In genomic region chr17:82647593-82648164, GRCh38 we compare ENCODE assay signal across 8 cellular contexts. TPM values are rescaled to one million over a fixed set of nuclear protein-coding genes. Genes with fewer than 3 reads are reported as not detected.
DNase-seq lines count a peak whose midpoint lies in the region; ATAC-seq and TF ChIP-seq lines count a peak whose summit lies in the region.

No MANE protein-coding gene starts in this region.

- peaks cover 46% of the 10 kb centered on the region for H3K79me2 ChIP-seq in neural cell (replicated peaks; ENCODE audit: insufficient read depth, low read length)

- H3K27ac ChIP-seq in CD4-positive, alpha-beta T cell (ENCODE audit: low read depth, low read length), result peak overlapping the region; percentile 80
- H3K27ac ChIP-seq in HUES64 (ENCODE audit: low read depth, low read length) (peak overlapping the region; percentile 99), epithelial cell of prostate (peak overlapping the region; percentile 96), neural cell (ENCODE audit: low read length) (peak overlapping the region; percentile 79), thoracic aorta (peak overlapping the region; percentile 89 to 90)

- H3K9ac ChIP-seq in HUES64 (ENCODE audit: low read depth, low read length) (peak overlapping the region; percentile 89), neural cell (ENCODE audit: low read length) (peak overlapping the region; percentile 88)

- peak overlapping the region; percentile 93 for H3K4me2 ChIP-seq in neural cell (ENCODE audit: low read length)

- peak overlapping the region; percentile 87 for H3K4me3 Mint-ChIP-seq in CD4-positive, alpha-beta T cell
- peak overlapping the region; percentile 77 for H3K4me3 Mint-ChIP-seq in activated CD8-positive, alpha-beta memory T cell treated with anti-CD3 and anti-CD28 coated beads, Interleukin-2, amount 10 ng/mL, durations not matched to agents 7 days and 5 days

- no peak for TF ChIP-seq RAD21 in neural cell (conservative IDR thresholded peaks at IDR 0.05)

- peaks cover 32% of the 10 kb centered on the region for H3K4me1 Mint-ChIP-seq in CD4-positive, alpha-beta T cell (ENCODE audit: low read depth)
- H3K4me1 Mint-ChIP-seq in activated CD8-positive, alpha-beta memory T cell treated with anti-CD3 and anti-CD28 coated beads, Interleukin-2, amount 10 ng/mL, durations not matched to agents 7 days and 5 days, result peaks cover 16% of the 10 kb centered on the region

- H4K20me1 ChIP-seq in neural cell (ENCODE audit: insufficient read depth), result peaks cover 4% of the 10 kb centered on the region

- H3K9me3 Mint-ChIP-seq in CD4-positive, alpha-beta T cell, result no peaks in the 10 kb centered on the region
- H3K9me3 Mint-ChIP-seq in activated CD8-positive, alpha-beta memory T cell treated with anti-CD3 and anti-CD28 coated beads, Interleukin-2, amount 10 ng/mL, durations not matched to agents 7 days and 5 days (ENCODE audit: low read depth), result no peaks in the 10 kb centered on the region

- H3F3A ChIP-seq in neural cell (ENCODE audit: insufficient read depth, low read length, poor library complexity, severe bottlenecking), result no peaks in the 10 kb centered on the region

- no peaks in the 10 kb centered on the region for H3K9me2 ChIP-seq in neural cell (ENCODE audit: insufficient read depth, low read length)

- CTCF ChIA-PET in CD4-positive, alpha-beta T cell (lab: Charles Lee), result interaction anchor here (0.7 to 1.4 kb wide), 2 partner anchors 105 to 617 kb away, joined by 3 to 4 read pairs; no protein-coding TSS in a partner anchor
- CTCF ChIA-PET in activated CD8-positive, alpha-beta memory T cell treated with anti-CD3 and anti-CD28 coated beads, Interleukin-2, amount 10 ng/mL, durations not matched to agents 7 days and 5 days (lab: Charles Lee), result interaction anchor here (0.9 to 1.3 kb wide), 4 partner anchors 10 to 310 kb away, joined by 3 read pairs; no protein-coding TSS in a partner anchor

- H3K27me3 ChIP-seq in CD4-positive, alpha-beta T cell (ENCODE audit: control insufficient read depth, insufficient read depth, low read length), result no peaks in the 10 kb centered on the region
- H3K27me3 ChIP-seq in HUES64 (ENCODE audit: insufficient read depth, low read length) (peaks cover 4% of the 10 kb centered on the region; the same call in 1 of the 2 replicates), neural cell (ENCODE audit: insufficient read depth, low read depth, low read length) (no peaks in the 10 kb centered on the region), thoracic aorta (replicated peaks; ENCODE audit: insufficient read depth) (no peaks in the 10 kb centered on the region)

- H3K4me1 ChIP-seq in HUES64 (ENCODE audit: insufficient read depth, low read length) (peaks cover 4% of the 10 kb centered on the region; the same call in 1 of the 2 replicates), thoracic aorta (ENCODE audit: control insufficient read depth in 1 of 2, low read depth in 2 of 2) (peaks cover 12 to 26% of the 10 kb centered on the region in 2 donors)

- H3K4me3 ChIP-seq in HUES64 (ENCODE audit: low read length) (peak overlapping the region; percentile 93), neural cell (ENCODE audit: low read length) (peak overlapping the region; percentile 97), thoracic aorta (peak overlapping the region; percentile 96)

- H3K9me3 ChIP-seq in CD4-positive, alpha-beta T cell (ENCODE audit: control insufficient read depth, low read length), result no peaks in the 10 kb centered on the region
- H3K9me3 ChIP-seq in HUES64 (ENCODE audit: insufficient read depth, low read depth, low read length) (no peaks in the 10 kb centered on the region), neural cell (ENCODE audit: low read length) (no peaks in the 10 kb centered on the region), thoracic aorta (no peaks in the 10 kb centered on the region)

- TF ChIP-seq EP300 in neural cell (conservative IDR thresholded peaks at IDR 0.05; ENCODE audit: poor library complexity, severe bottlenecking), result no peak

- ATAC-seq in CD4-positive, alpha-beta T cell (ENCODE audit: poor library complexity), result peak; percentile 25
- peak; percentile 20 for ATAC-seq in GM21423 (IDR thresholded peaks at IDR 0.05; ENCODE audit: unreplicated experiment)
- peak; percentile 35 for ATAC-seq in activated CD8-positive, alpha-beta memory T cell treated with anti-CD3 and anti-CD28 coated beads, Interleukin-2, amount 10 ng/mL, durations not matched to agents 7 days and 5 days
- ATAC-seq in thoracic aorta (ENCODE audit: insufficient number of reproducible peaks, low FRiP score, low read depth), result peak; percentile 5

- peak overlapping the region; percentile 69 for H3K27ac Mint-ChIP-seq in CD4-positive, alpha-beta T cell
- H3K27ac Mint-ChIP-seq in activated CD8-positive, alpha-beta memory T cell treated with anti-CD3 and anti-CD28 coated beads, Interleukin-2, amount 10 ng/mL, durations not matched to agents 7 days and 5 days, result peak overlapping the region; percentile 76

- H3K27me3 Mint-ChIP-seq in CD4-positive, alpha-beta T cell, result no peaks in the 10 kb centered on the region
- peaks cover 2% of the 10 kb centered on the region for H3K27me3 Mint-ChIP-seq in activated CD8-positive, alpha-beta memory T cell treated with anti-CD3 and anti-CD28 coated beads, Interleukin-2, amount 10 ng/mL, durations not matched to agents 7 days and 5 days

- H2AFZ ChIP-seq in neural cell (ENCODE audit: low read depth, low read length), result peak overlapping the region; percentile 60

- H3K36me3 ChIP-seq in HUES64 (ENCODE audit: insufficient read depth, low read length) (peaks cover 18% of the 10 kb centered on the region), neural cell (ENCODE audit: insufficient read depth, low read length) (no peaks in the 10 kb centered on the region), thoracic aorta (peaks cover 14% of the 10 kb centered on the region)

- no peak for TF ChIP-seq CTCF in CD4-positive, alpha-beta T cell (IDR thresholded peaks at IDR 0.05)
- TF ChIP-seq CTCF in neural cell (IDR thresholded peaks at IDR 0.05; ENCODE audit: poor library complexity, severe bottlenecking) (peak; percentile 43), thoracic aorta (IDR thresholded peaks at IDR 0.05) (no peak)

- WGBS in HUES64, result under 1% methylated on average over 54 of the region's 54 CpGs

- POLR2A ChIA-PET in CD4-positive, alpha-beta T cell (lab: Charles Lee), result no interaction called here

- H3K36me3 Mint-ChIP-seq in CD4-positive, alpha-beta T cell (ENCODE audit: low read depth), result peaks cover 26% of the 10 kb centered on the region
- H3K36me3 Mint-ChIP-seq in activated CD8-positive, alpha-beta memory T cell treated with anti-CD3 and anti-CD28 coated beads, Interleukin-2, amount 10 ng/mL, durations not matched to agents 7 days and 5 days, result peaks cover 16% of the 10 kb centered on the region

- DNase-seq in CD4-positive, alpha-beta T cell, result peak; percentile 8 to 52 (median 31)
- DNase-seq in activated CD8-positive, alpha-beta memory T cell treated with anti-CD3 and anti-CD28 coated beads, Interleukin-2, amount 10 ng/mL, durations not matched to agents 7 days and 5 days, result peak; percentile 59
- DNase-seq in epithelial cell of prostate (ENCODE audit: low read depth, low spot score) (no peak), thoracic aorta (ENCODE audit: low spot score) (no peak), amniotic stem cell (lab: John Stamatoyannopoulos, UW) (no peak)

- intact Hi-C loops in CD4-positive, alpha-beta T cell (cut with DNase I, micrococcal nuclease), result loop anchor here (1.0 to 5.0 kb wide), 6 partner anchors 51 to 195 kb away; partner anchors contain the start of genes CYBC1 (in 1 of the 2), FN3KRP (in 1 of the 2) and RAB40B (in 1 of the 2)

TF ChIP-seq in neural cell, 6 proteins besides CTCF, POLR2A, EP300 and RAD21 (continues in another document):
- TF ChIP-seq TAF1 (IDR thresholded peaks at IDR 0.05; ENCODE audit: low read depth) (no peak), REST (IDR thresholded peaks at IDR 0.05; ENCODE audit: borderline replicate concordance) (no peak), MXI1 (conservative IDR thresholded peaks at IDR 0.05; ENCODE audit: poor library complexity, severe bottlenecking) (no peak), SMC3 (conservative IDR thresholded peaks at IDR 0.05; ENCODE audit: poor library complexity) (no peak), POLR2AphosphoS5 (IDR thresholded peaks at IDR 0.05) (no peak)

RNA-seq across cellular contexts. Expression of gene WDR45B, which starts 0.6 kb away (rescaled TPM):
- total RNA-seq in CD4-positive, alpha-beta T cell, result 10 to 100 TPM; 49.8 to 54.3 TPM
- 73.4 TPM for polyA plus RNA-seq in HUES64 (2013, experiment 1 of 2)
- 80.1 TPM for polyA plus RNA-seq in HUES64 (2013, experiment 2 of 2)
- 10 to 100 TPM; 37.0 to 41.4 TPM for total RNA-seq in activated CD8-positive, alpha-beta memory T cell treated with anti-CD3 and anti-CD28 coated beads, Interleukin-2, amount 10 ng/mL, durations not matched to agents 7 days and 5 days
- polyA plus RNA-seq in neural cell, result 131 and 137 TPM in 2 replicates
- polyA minus RNA-seq in neural cell, result 77.9 and 84.2 TPM in 2 replicates
- total RNA-seq in thoracic aorta, result 10 to 100 TPM; 50.0 to 55.7 TPM

RNA-seq across cellular contexts. Expression of gene RAB40B, which starts 50.8 kb away (rescaled TPM):
- total RNA-seq in CD4-positive, alpha-beta T cell, result 1 to 10 TPM; 1.6 to 2.0 TPM
- 1.7 TPM for polyA plus RNA-seq in HUES64 (2013, experiment 1 of 2)
- 1.7 TPM for polyA plus RNA-seq in HUES64 (2013, experiment 2 of 2)
- total RNA-seq in activated CD8-positive, alpha-beta memory T cell treated with anti-CD3 and anti-CD28 coated beads, Interleukin-2, amount 10 ng/mL, durations not matched to agents 7 days and 5 days, result 1 to 10 TPM in 1 of 2 experiments, under 1 TPM in 1; 0.47 to 1.4 TPM
- 37.2 and 37.8 TPM in 2 replicates for polyA plus RNA-seq in neural cell
- 17.7 and 21.4 TPM in 2 replicates for polyA minus RNA-seq in neural cell
- total RNA-seq in thoracic aorta, result 10 to 100 TPM; 17.3 to 21.1 TPM

Comparison
In these comparisons a context has a peak if more than half of its experiments do, and no peak if none do; other contexts are left out.
1. DNase-seq: peak in CD4-positive, alpha-beta T cell (10 of 10) and activated CD8-positive, alpha-beta memory T cell treated with anti-CD3 and anti-CD28 coated beads, Interleukin-2, amount 10 ng/mL, durations not matched to agents 7 days and 5 days (single experiment); none in epithelial cell of prostate (single experiment), thoracic aorta (single experiment) and amniotic stem cell (single experiment).
2. RNA of gene RAB40B, which starts 50.8 kb away (total RNA-seq): 17.3 to 21.1 TPM in thoracic aorta; 1.6 to 2.0 TPM in CD4-positive, alpha-beta T cell and 0.47 to 1.4 TPM in activated CD8-positive, alpha-beta memory T cell treated with anti-CD3 and anti-CD28 coated beads, Interleukin-2, amount 10 ng/mL, durations not matched to agents 7 days and 5 days; every median in the first group is over 4 times any median in the second.
3. Peak in every context shown above with its lines, with median percentiles within 50 percentile points of each other: ATAC-seq, H3K27ac ChIP-seq and H3K4me3 ChIP-seq.